9 cellular contexts compared by ENCODE assay signal in the genomic region with DNA sequence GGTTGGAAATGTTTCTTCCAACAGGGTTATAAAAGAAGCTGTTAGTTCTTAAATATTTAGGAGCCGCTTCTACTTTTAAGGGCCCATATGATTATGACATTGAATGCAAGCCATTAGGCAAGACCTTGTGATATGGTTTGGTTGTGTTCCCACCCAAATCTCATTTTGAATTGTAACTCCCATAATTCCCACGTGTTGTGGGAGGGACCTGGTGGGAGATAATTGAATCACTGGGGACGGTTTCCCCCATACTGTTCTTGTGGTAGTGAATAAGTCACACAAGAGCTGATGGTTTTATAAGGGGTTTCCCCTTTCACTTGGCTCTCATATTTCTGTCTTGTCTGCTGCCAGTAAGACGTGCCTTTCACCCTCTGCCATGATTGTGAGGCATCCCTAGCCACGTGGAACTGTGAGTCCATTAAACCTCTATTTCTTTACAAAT. TPM values are rescaled to one million over a fixed set of nuclear protein-coding genes. Genes with fewer than 3 reads are reported as not detected.
A peak's percentile ranks its signal among the peaks of the same experiment; 100 is the strongest.
DNase-seq lines count a peak whose midpoint lies in the region; ATAC-seq, FAIRE-seq and TF ChIP-seq lines count a peak whose summit lies in the region.
"Not testable (repeated sequence)": the region's sequence is repeated elsewhere in the genome, so short reads cannot be mapped to it uniquely, and the experiment has no call there.
"Had no signal": no experiment of that assay in that cellular context is flagged by ENCODE, and none has a peak within 500 bp of the region (broad histone marks: within the 10 kb centered on the region; RNA-seq: fewer than 3 reads in every experiment).

No MANE protein-coding gene starts in this region.

- TF ChIP-seq EP300 in GM12878 (IDR thresholded peaks at IDR 0.05; ENCODE audit: borderline replicate concordance in 1 of 2, control insufficient read depth in 1 of 2, low read depth in 2 of 2, low read length in 2 of 2): not testable (repeated sequence)

- intact Hi-C loops in PC-9 (cut with micrococcal nuclease; ENCODE audit: unreplicated experiment): loop anchor here (10.0 kb wide), 1 partner anchor 477 kb away; the partner anchor contains the start of gene HIPK3
- intact Hi-C loops in GM12878 (cut with micrococcal nuclease; ENCODE audit: unreplicated experiment); heart left ventricle (cut with DNase I): not testable (repeated sequence)

- H3K4me3 Mint-ChIP-seq in activated T-cell treated with anti-CD3 and anti-CD28 coated beads, Interleukin-2, amount 50 U/mL, for 24 hours: peak overlapping the region; percentile 54
- peak overlapping the region; percentile 17 for H3K4me3 Mint-ChIP-seq in stimulated activated effector memory CD8-positive, alpha-beta T cell treated with anti-CD3 and anti-CD28 coated beads, Interleukin-12 subunit alpha, Interleukin-12 subunit beta, amount 100 ng/mL, for 72 hours

- not testable (repeated sequence) for H3K27me3 Mint-ChIP-seq in activated T-cell treated with anti-CD3 and anti-CD28 coated beads, Interleukin-2, amount 50 U/mL, for 24 hours

- H3F3A ChIP-seq in GM23248 (ENCODE audit: insufficient read depth) (peaks cover 57% of the 10 kb centered on the region), PC-9 (ENCODE audit: insufficient read depth, low read depth) (peaks cover 10% of the 10 kb centered on the region; the same call in 1 of the 2 replicates)

- not testable (repeated sequence) for H3K9ac ChIP-seq in GM23248
- 0 out of 2 replicates have a peak overlapping the region, but pooled peaks have one; percentile 26 for H3K9ac ChIP-seq in GM12878 (ENCODE audit: control insufficient read depth, insufficient read depth, low read length)

- H3K27ac ChIP-seq in GM23248 (peak overlapping the region; percentile 95), GM12878 (ENCODE audit: control insufficient read depth, insufficient read depth) (peak overlapping the region; percentile 64), heart left ventricle (peak overlapping the region in 9 of 12 donors; percentile 1 to 98 (median 18)), osteoblast (ENCODE audit: low read depth, low read length) (peak overlapping the region; percentile 71)
- not testable (repeated sequence) for H3K27ac ChIP-seq in PC-9

- not testable (repeated sequence) for H2AFZ ChIP-seq in GM23248; PC-9; GM12878 (ENCODE audit: control insufficient read depth, low read depth, low read length); osteoblast (ENCODE audit: low read length)

- H3K36me3 ChIP-seq in GM23248 (ENCODE audit: low read depth) (peaks cover 25% of the 10 kb centered on the region), PC-9 (ENCODE audit: low read depth) (peaks cover 32% of the 10 kb centered on the region), heart left ventricle (peaks cover 0 to 30% (median 17%) of the 10 kb centered on the region in 9 donors), osteoblast (ENCODE audit: insufficient read depth, low read length) (peaks cover 41% of the 10 kb centered on the region)
- not testable (repeated sequence) for H3K36me3 ChIP-seq in GM12878 (ENCODE audit: control insufficient read depth in 2 of 2, insufficient read depth in 2 of 2, low read length in 1 of 2)

- not testable (repeated sequence) for H3K9me3 Mint-ChIP-seq in activated T-cell treated with anti-CD3 and anti-CD28 coated beads, Interleukin-2, amount 50 U/mL, for 24 hours; stimulated activated effector memory CD8-positive, alpha-beta T cell treated with anti-CD3 and anti-CD28 coated beads, Interleukin-12 subunit alpha, Interleukin-12 subunit beta, amount 100 ng/mL, for 72 hours

- H3K4me1 ChIP-seq in GM23248 (ENCODE audit: insufficient read depth): peaks cover 56% of the 10 kb centered on the region
- peaks cover 38% of the 10 kb centered on the region for H3K4me1 ChIP-seq in PC-9 (replicated peaks; ENCODE audit: insufficient read depth)
- H3K4me1 ChIP-seq in GM12878 (ENCODE audit: control insufficient read depth, insufficient read depth, low read length): peaks cover 17% of the 10 kb centered on the region
- peaks cover 6 to 70% (median 62%) of the 10 kb centered on the region in 12 donors for H3K4me1 ChIP-seq in heart left ventricle
- H3K4me1 ChIP-seq in osteoblast (ENCODE audit: insufficient read depth, low read length): peaks cover 37% of the 10 kb centered on the region

- H3K4me3 ChIP-seq in GM23248: peak overlapping the region; percentile 84
- H3K4me3 ChIP-seq in PC-9; osteoblast (ENCODE audit: insufficient read depth, low read length): not testable (repeated sequence)
- peak overlapping the region; percentile 49; the same call in 1 of the 2 replicates for H3K4me3 ChIP-seq in GM12878
- H3K4me3 ChIP-seq in heart left ventricle: peak overlapping the region in 5 of 12 donors; percentile 7 to 97 (median 87)

- POLR2A ChIA-PET in PC-9 (lab: Charles Lee; ENCODE audit: unreplicated experiment); GM12878 (lab: Charles Lee): not testable (repeated sequence)

- not testable (repeated sequence) for FAIRE-seq in GM12878 (lab: Jason Lieb, UNC)

- SMC1A ChIA-PET in GM12878 (lab: Charles Lee; ENCODE audit: uncharacterized antibody, unreplicated experiment): interaction anchor here (0.9 to 3.5 kb wide), 4 partner anchors 8 to 15 kb away, joined by 3 to 17 read pairs (median 8); no protein-coding TSS in a partner anchor

- H3K9me3 ChIP-seq in GM23248 (ENCODE audit: low read depth); PC-9 (ENCODE audit: insufficient read depth, low read depth); GM12878 (replicated peaks; ENCODE audit: control insufficient read depth, insufficient read depth, low read length); heart left ventricle; osteoblast (ENCODE audit: low read depth, low read length): not testable (repeated sequence)

- H3K36me3 Mint-ChIP-seq in activated T-cell treated with anti-CD3 and anti-CD28 coated beads, Interleukin-2, amount 50 U/mL, for 24 hours (ENCODE audit: low read depth): peaks cover 17% of the 10 kb centered on the region
- peaks cover 23% of the 10 kb centered on the region for H3K36me3 Mint-ChIP-seq in stimulated activated effector memory CD8-positive, alpha-beta T cell treated with anti-CD3 and anti-CD28 coated beads, Interleukin-12 subunit alpha, Interleukin-12 subunit beta, amount 100 ng/mL, for 72 hours

- TF ChIP-seq RAD21 in GM12878 (IDR thresholded peaks at IDR 0.05; ENCODE audit: insufficient read depth, low read depth, low read length): not testable (repeated sequence)

- H3K9me2 ChIP-seq in GM23248 (ENCODE audit: insufficient read depth); PC-9 (ENCODE audit: insufficient read depth): not testable (repeated sequence)

- H4K20me1 ChIP-seq in GM23248 (ENCODE audit: insufficient read depth): peaks cover 11% of the 10 kb centered on the region
- peaks cover 50% of the 10 kb centered on the region for H4K20me1 ChIP-seq in PC-9 (ENCODE audit: insufficient read depth)
- H4K20me1 ChIP-seq in GM12878 (ENCODE audit: control insufficient read depth, insufficient read depth): not testable (repeated sequence)
- H4K20me1 ChIP-seq in osteoblast (ENCODE audit: insufficient read depth, low read length): peaks cover 46% of the 10 kb centered on the region

- H3K4me1 Mint-ChIP-seq in activated T-cell treated with anti-CD3 and anti-CD28 coated beads, Interleukin-2, amount 50 U/mL, for 24 hours (ENCODE audit: low read depth): peaks cover 45% of the 10 kb centered on the region
- peaks cover 45% of the 10 kb centered on the region for H3K4me1 Mint-ChIP-seq in stimulated activated effector memory CD8-positive, alpha-beta T cell treated with anti-CD3 and anti-CD28 coated beads, Interleukin-12 subunit alpha, Interleukin-12 subunit beta, amount 100 ng/mL, for 72 hours

- 54 to 56% methylated on average over 5 of the region's 5 CpGs for WGBS in GM23248 (ENCODE audit: low coverage in 1 of 2, low lambda C conversion rate in 2 of 2, missing lambda C conversion rate in 2 of 2), 2 experiments
- WGBS in GM12878 (ENCODE audit: insufficient coverage, insufficient replicate concordance, low lambda C conversion rate, missing lambda C conversion rate): 20% methylated on average over 5 of the region's 5 CpGs
- 31 to 43% (median 38%) methylated on average over 5 of the region's 5 CpGs for WGBS in heart left ventricle, 4 donors

- not testable (repeated sequence) for TF ChIP-seq POLR2A in GM12878 (IDR thresholded peaks at IDR 0.05; ENCODE audit: low read depth, low read length); heart left ventricle (IDR thresholded peaks at IDR 0.05)

- RAD21 ChIA-PET in GM12878 (lab: Charles Lee; ENCODE audit: unreplicated experiment): interaction anchor here (0.6 to 3.6 kb wide), 4 partner anchors 9 to 30 kb away, joined by 3 to 22 read pairs (median 4); no protein-coding TSS in a partner anchor

- DNase-seq in GM23248 (peak; percentile 30), PC-9 (peak in 1 of 2 experiments; percentile 8)
- peak; percentile 48 for DNase-seq in activated T-cell treated with anti-CD3 and anti-CD28 coated beads, Interleukin-2, amount 50 U/mL, for 24 hours
- DNase-seq in GM12878 (ENCODE audit: low read depth, low spot score); heart left ventricle; osteoblast (ENCODE audit: insufficient read length, low spot score, missing footprints): not testable (repeated sequence)
- DNase-seq in stimulated activated effector memory CD8-positive, alpha-beta T cell treated with anti-CD3 and anti-CD28 coated beads, Interleukin-12 subunit alpha, Interleukin-12 subunit beta, amount 100 ng/mL, for 72 hours (ENCODE audit: low spot score in 2 of 2): peak in 1 of 2 donors; percentile 72

- not testable (repeated sequence) for BruUV-seq in PC-9 (replicated peaks; lab: Mats Ljungman, UMichigan); GM12878 (replicated peaks; lab: Mats Ljungman, UMichigan)

- H3K4me2 ChIP-seq in GM23248 (ENCODE audit: unreplicated experiment) (peak overlapping the region; percentile 78), PC-9 (peak overlapping the region; percentile 24; the same call in 1 of the 2 replicates), GM12878 (ENCODE audit: control insufficient read depth, insufficient read depth) (peak overlapping the region; percentile 83), osteoblast (ENCODE audit: insufficient read depth, low read length) (peak overlapping the region; percentile 1)

- H3K79me2 ChIP-seq in GM23248 (ENCODE audit: insufficient read depth) (peaks cover 95% of the 10 kb centered on the region), PC-9 (ENCODE audit: low read depth) (peaks cover 92% of the 10 kb centered on the region), GM12878 (ENCODE audit: control insufficient read depth, insufficient read depth, low read length) (peaks cover 58% of the 10 kb centered on the region), osteoblast (ENCODE audit: insufficient read depth, low read length) (peaks cover 91% of the 10 kb centered on the region)

- not testable (repeated sequence) for H3K27me3 ChIP-seq in GM23248 (replicated peaks; ENCODE audit: insufficient read depth); PC-9 (ENCODE audit: insufficient read depth, low read depth); GM12878 (replicated peaks in 1 of 2; ENCODE audit: control insufficient read depth in 2 of 2, insufficient read depth in 2 of 2, low read length in 1 of 2); heart left ventricle; osteoblast (ENCODE audit: insufficient read depth, low read length)

- H3K27ac Mint-ChIP-seq in activated T-cell treated with anti-CD3 and anti-CD28 coated beads, Interleukin-2, amount 50 U/mL, for 24 hours: peak overlapping the region; percentile 89
- not testable (repeated sequence) for H3K27ac Mint-ChIP-seq in stimulated activated effector memory CD8-positive, alpha-beta T cell treated with anti-CD3 and anti-CD28 coated beads, Interleukin-12 subunit alpha, Interleukin-12 subunit beta, amount 100 ng/mL, for 72 hours

- ATAC-seq in GM12878: peak; percentile 33
- not testable (repeated sequence) for ATAC-seq in heart left ventricle
- ATAC-seq in stimulated activated effector memory CD8-positive, alpha-beta T cell treated with anti-CD3 and anti-CD28 coated beads, Interleukin-12 subunit alpha, Interleukin-12 subunit beta, amount 100 ng/mL, for 72 hours: peak; percentile 85

- in situ Hi-C loops in GM23248 (cut with MboI); GM12878 (cut with MboI): not testable (repeated sequence)

- TF ChIP-seq CTCF in PC-9 (conservative IDR thresholded peaks at IDR 0.05); GM12878 (IDR thresholded peaks at IDR 0.05 in 2 of 3, conservative IDR thresholded peaks at IDR 0.05 in 1 of 3; ENCODE audit: control insufficient read depth in 2 of 3, extremely low read depth in 1 of 3, insufficient read depth in 1 of 3, low read depth in 3 of 3, low read length in 3 of 3); heart left ventricle (IDR thresholded peaks at IDR 0.05); osteoblast (IDR thresholded peaks at IDR 0.05; ENCODE audit: extremely low read depth, low read depth, low read length): not testable (repeated sequence)

- CTCF ChIA-PET in PC-9 (lab: Charles Lee): not testable (repeated sequence)
- CTCF ChIA-PET in GM12878 (lab: Yijun Ruan, JAX): interaction anchor here (0.6 to 1.2 kb wide), 4 partner anchors 8 to 1467 kb away, joined by 3 to 10 read pairs (median 5); no protein-coding TSS in a partner anchor

RNA-seq across cellular contexts. Expression of gene CD59, which starts 4.5 kb away (rescaled TPM):
- 1,166 and 1,314 TPM in 2 replicates for total RNA-seq in GM23248 (2014; rRNA removed; shearing (Covaris generic))
- 2,015 and 2,061 TPM in 2 replicates for polyA plus RNA-seq in GM23248 (2016; fragmentation: Nextera tagmentation; extraction: Ambion mirVana)
- total RNA-seq in PC-9 (2021): 288 and 291 TPM in 2 replicates
- 68.2 and 75.8 TPM in 2 replicates for total RNA-seq in GM12878 (2013; cell fraction: nucleolus; rRNA removed)
- 55.5 and 75.8 TPM in 2 replicates for total RNA-seq in GM12878 (2014; rRNA removed)
- total RNA-seq in GM12878 (2014; rRNA removed; fragmentation: Illumina TruSeq; extraction: Trizol): 83.2 and 89.0 TPM in 2 replicates
- total RNA-seq in GM12878 (2021): 143 and 144 TPM in 2 replicates
- 107 TPM for polyA plus RNA-seq in GM12878 (2011; ENCODE audit: low read depth)
- 201 and 225 TPM in 2 replicates for polyA plus RNA-seq in GM12878 (2011; rRNA removed)
- polyA plus RNA-seq in GM12878 (2011; cell fraction: cytosol; rRNA removed): 159 and 211 TPM in 2 replicates
- 55.6 and 69.0 TPM in 2 replicates for polyA plus RNA-seq in GM12878 (2011; cell fraction: nucleus; rRNA removed)
- 85.7 and 97.9 TPM in 2 replicates for polyA plus RNA-seq in GM12878 (2012)
- polyA plus RNA-seq in GM12878 (2014; fragmentation: Illumina TruSeq; extraction: Trizol): 185 and 186 TPM in 2 replicates
- 100 to 1,000 TPM; 223 to 256 TPM for polyA plus RNA-seq in GM12878 (2014; fragmentation: Nextera tagmentation; extraction: Ambion mirVana)
- polyA plus RNA-seq in GM12878 (2014; rRNA removed): 93.6 and 109 TPM in 2 replicates
- 100 to 1,000 TPM; 177 to 195 TPM for polyA plus RNA-seq in GM12878 (2016; fragmentation: Nextera tagmentation; extraction: Ambion mirVana)
- polyA minus RNA-seq in GM12878 (2011; rRNA and poly(A)+ RNA removed): 93.2 and 138 TPM in 2 replicates
- 24.9 and 46.1 TPM in 2 replicates for polyA minus RNA-seq in GM12878 (2011; cell fraction: cytosol; rRNA and poly(A)+ RNA removed)
- 15.7 and 20.6 TPM in 2 replicates for polyA minus RNA-seq in GM12878 (2011; cell fraction: nucleus; rRNA and poly(A)+ RNA removed)
- total RNA-seq in heart left ventricle: 1,000 to 10,000 TPM in 3 of 9 donors, 100 to 1,000 TPM in 6; 588 to 1,434 (median 930) TPM
- 1,000 to 10,000 TPM in 1 of 2 donors, 100 to 1,000 TPM in 1; 133 to 1,175 TPM for polyA plus RNA-seq in heart left ventricle
- total RNA-seq in osteoblast: 345 and 377 TPM in 2 replicates

RNA-seq across cellular contexts. Expression of gene C11orf91, which starts 31.1 kb away (rescaled TPM):
- total RNA-seq in GM23248 (2014; rRNA removed; shearing (Covaris generic)): not detected in 2 replicates
- not detected in 2 replicates for polyA plus RNA-seq in GM23248 (2016; fragmentation: Nextera tagmentation; extraction: Ambion mirVana)
- 0.90 TPM in 1 of 2 replicates, not detected in the other for total RNA-seq in PC-9 (2021)
- total RNA-seq in GM12878 (2013; cell fraction: nucleolus; rRNA removed): not detected in 2 replicates
- total RNA-seq in GM12878 (2014; rRNA removed): not detected in 2 replicates
- total RNA-seq in GM12878 (2014; rRNA removed; fragmentation: Illumina TruSeq; extraction: Trizol): not detected in 2 replicates
- 0.35 TPM in 1 of 2 replicates, not detected in the other for total RNA-seq in GM12878 (2021)
- polyA plus RNA-seq in GM12878 (2011; ENCODE audit: low read depth): not detected
- polyA plus RNA-seq in GM12878 (2011; rRNA removed): not detected in 2 replicates
- not detected in 2 replicates for polyA plus RNA-seq in GM12878 (2011; cell fraction: cytosol; rRNA removed)
- polyA plus RNA-seq in GM12878 (2011; cell fraction: nucleus; rRNA removed): not detected in 2 replicates
- polyA plus RNA-seq in GM12878 (2012): not detected in 2 replicates
- polyA plus RNA-seq in GM12878 (2014; fragmentation: Illumina TruSeq; extraction: Trizol): not detected in 2 replicates
- not detected for polyA plus RNA-seq in GM12878 (2014; fragmentation: Nextera tagmentation; extraction: Ambion mirVana)
- polyA plus RNA-seq in GM12878 (2014; rRNA removed): not detected in 2 replicates
- not detected for polyA plus RNA-seq in GM12878 (2016; fragmentation: Nextera tagmentation; extraction: Ambion mirVana)
- polyA minus RNA-seq in GM12878 (2011; rRNA and poly(A)+ RNA removed): not detected in 2 replicates
- not detected in 2 replicates for polyA minus RNA-seq in GM12878 (2011; cell fraction: cytosol; rRNA and poly(A)+ RNA removed)
- not detected in 2 replicates for polyA minus RNA-seq in GM12878 (2011; cell fraction: nucleus; rRNA and poly(A)+ RNA removed)
- total RNA-seq in heart left ventricle: under 1 TPM in 4 of 9 donors, not detected in 5; 0.56 to 1.00 (median 0.70) TPM
- polyA plus RNA-seq in heart left ventricle: not detected
- total RNA-seq in osteoblast: not detected in 2 replicates
- total RNA-seq: right lobe of liver had no signal
- polyA plus RNA-seq: HepG2 had no signal

RNA-seq across cellular contexts. Expression of gene FBXO3, which starts 42.6 kb away (rescaled TPM):
- 44.6 and 72.2 TPM in 2 replicates for total RNA-seq in GM23248 (2014; rRNA removed; shearing (Covaris generic))
- 37.8 and 38.7 TPM in 2 replicates for polyA plus RNA-seq in GM23248 (2016; fragmentation: Nextera tagmentation; extraction: Ambion mirVana)
- 28.3 and 32.9 TPM in 2 replicates for total RNA-seq in PC-9 (2021)
- 52.3 and 56.3 TPM in 2 replicates for total RNA-seq in GM12878 (2013; cell fraction: nucleolus; rRNA removed)
- total RNA-seq in GM12878 (2014; rRNA removed): 10.4 and 11.1 TPM in 2 replicates
- total RNA-seq in GM12878 (2014; rRNA removed; fragmentation: Illumina TruSeq; extraction: Trizol): 11.6 and 13.2 TPM in 2 replicates
- 9.2 and 11.3 TPM in 2 replicates for total RNA-seq in GM12878 (2021)
- 7.7 TPM for polyA plus RNA-seq in GM12878 (2011; ENCODE audit: low read depth)
- polyA plus RNA-seq in GM12878 (2011; rRNA removed): 33.4 and 45.2 TPM in 2 replicates
- 14.1 and 16.6 TPM in 2 replicates for polyA plus RNA-seq in GM12878 (2011; cell fraction: cytosol; rRNA removed)
- polyA plus RNA-seq in GM12878 (2011; cell fraction: nucleus; rRNA removed): 21.6 and 31.0 TPM in 2 replicates
- 7.2 and 10.3 TPM in 2 replicates for polyA plus RNA-seq in GM12878 (2012)
- polyA plus RNA-seq in GM12878 (2014; fragmentation: Illumina TruSeq; extraction: Trizol): 14.5 and 23.5 TPM in 2 replicates
- polyA plus RNA-seq in GM12878 (2014; fragmentation: Nextera tagmentation; extraction: Ambion mirVana): 10 to 100 TPM; 12.4 to 27.1 TPM
- 8.5 and 8.9 TPM in 2 replicates for polyA plus RNA-seq in GM12878 (2014; rRNA removed)
- polyA plus RNA-seq in GM12878 (2016; fragmentation: Nextera tagmentation; extraction: Ambion mirVana): 10 to 100 TPM; 20.4 to 24.3 TPM
- 22.4 and 30.6 TPM in 2 replicates for polyA minus RNA-seq in GM12878 (2011; rRNA and poly(A)+ RNA removed)
- polyA minus RNA-seq in GM12878 (2011; cell fraction: cytosol; rRNA and poly(A)+ RNA removed): 9.7 and 13.2 TPM in 2 replicates
- polyA minus RNA-seq in GM12878 (2011; cell fraction: nucleus; rRNA and poly(A)+ RNA removed): 24.4 and 30.0 TPM in 2 replicates
- 10 to 100 TPM; 47.3 to 72.8 (median 52.4) TPM for total RNA-seq in heart left ventricle
- polyA plus RNA-seq in heart left ventricle: 10 to 100 TPM; 25.7 to 35.4 TPM
- total RNA-seq in osteoblast: 35.8 and 38.3 TPM in 2 replicates

Comparison
In these comparisons a context has a peak if more than half of its experiments do, and no peak if none do; other contexts are left out.
1. H3K4me2 ChIP-seq: peak in every context shown above with its lines; median percentile 83 in GM12878; 78 in GM23248; 24 in PC-9; 1 in osteoblast.